ENCODE assay signal across 1 cellular context in the genomic region with DNA sequence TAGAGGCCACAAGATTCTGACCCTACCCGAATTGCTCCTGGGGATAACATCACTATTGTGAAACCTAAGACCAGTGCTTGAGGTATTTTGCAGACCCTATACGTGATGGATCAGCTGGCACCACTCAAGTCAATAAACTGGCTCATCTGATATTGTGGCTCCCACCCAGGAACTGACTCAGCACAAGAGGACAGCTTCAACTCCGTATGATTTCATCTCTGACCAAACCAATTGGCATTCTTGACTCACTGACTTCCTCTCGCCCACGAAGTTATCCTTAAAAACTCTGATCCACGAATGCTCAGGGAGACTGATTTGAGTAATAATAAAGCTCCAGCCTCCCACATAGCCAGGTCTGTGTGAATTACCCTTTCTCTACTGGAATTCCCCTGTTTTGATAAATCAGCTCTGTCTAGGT.
TF ChIP-seq lines count a peak whose summit lies in the region.

No MANE protein-coding gene starts in this region.

TF ChIP-seq in K562, 482 proteins besides CTCF, POLR2A, EP300 and RAD21 (continued from another document):
- peak; percentile 36; the same call in 1 of the 2 replicates for TF ChIP-seq JUND (IDR thresholded peaks at IDR 0.05; ENCODE audit: borderline replicate concordance, low read depth, low read length)
- no peak for TF ChIP-seq JUND (tag; IDR thresholded peaks at IDR 0.05; ENCODE audit: borderline replicate concordance, low read depth, low read length)
- TF ChIP-seq CHCHD3 (CRISPR knock-in tag; IDR thresholded peaks at IDR 0.05) = no peak
- peak; percentile 44; the same call in 1 of the 2 replicates for TF ChIP-seq ARID1B (IDR thresholded peaks at IDR 0.05)
- 0 out of 2 replicates have a peak, but pooled peaks have one; percentile 12 for TF ChIP-seq NFIC (IDR thresholded peaks at IDR 0.05)
